1 cellular context compared by ENCODE assay signal in genomic region chr14:24315807-24316596, GRCh38.
TF ChIP-seq lines count a peak whose summit lies in the region.

No MANE protein-coding gene starts in this region.

TF ChIP-seq in IMR-90, 13 proteins besides CTCF, POLR2A, EP300 and RAD21:
- TF ChIP-seq BHLHE40 (IDR thresholded peaks at IDR 0.05; ENCODE audit: low read depth, low read length) (no peak), CEBPB (IDR thresholded peaks at IDR 0.05; ENCODE audit: low read depth, low read length) (no peak), MAZ (IDR thresholded peaks at IDR 0.05; ENCODE audit: borderline replicate concordance, low read depth, low read length) (no peak), RCOR1 (IDR thresholded peaks at IDR 0.05; ENCODE audit: insufficient replicate concordance, low read length) (no peak), CHD1 (IDR thresholded peaks at IDR 0.05; ENCODE audit: low read depth, low read length) (no peak), RFX5 (IDR thresholded peaks at IDR 0.05; ENCODE audit: low read depth, low read length) (no peak), NFE2L2 (IDR thresholded peaks at IDR 0.05; ENCODE audit: low read depth, low read length) (no peak), ELK1 (IDR thresholded peaks at IDR 0.05; ENCODE audit: borderline replicate concordance, low read depth, low read length) (no peak), USF2 (IDR thresholded peaks at IDR 0.05; ENCODE audit: low read depth, low read length) (no peak), MXI1 (IDR thresholded peaks at IDR 0.05; ENCODE audit: borderline replicate concordance, low read depth, low read length) (no peak), MAFK (IDR thresholded peaks at IDR 0.05; ENCODE audit: low read depth, low read length) (no peak), FOS (IDR thresholded peaks at IDR 0.05; ENCODE audit: low read depth, low read length) (no peak), SMC3 (IDR thresholded peaks at IDR 0.05; ENCODE audit: low read depth, low read length) (no peak)
